10 cellular contexts compared by ENCODE assay signal in the genomic region with DNA sequence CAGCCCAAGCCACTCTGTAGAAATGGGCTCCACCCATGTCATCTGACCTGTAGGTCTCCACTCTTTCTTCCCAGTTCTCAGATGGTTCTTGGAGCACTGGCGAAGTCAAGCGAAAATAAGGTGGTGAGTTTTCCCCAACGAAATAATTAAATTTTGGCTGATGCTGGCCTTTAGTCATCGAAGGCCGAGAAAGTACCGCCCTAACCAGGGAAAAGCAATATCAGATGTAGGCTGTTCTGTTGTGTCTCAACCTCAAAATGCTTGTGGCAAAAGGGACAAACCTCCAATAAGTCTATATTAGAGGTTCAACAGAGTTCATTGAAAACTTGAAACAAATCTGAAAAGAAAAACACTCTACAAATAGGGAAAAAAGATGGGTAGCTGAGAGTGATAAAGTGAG. TPM values are rescaled to one million over a fixed set of nuclear protein-coding genes. Genes with fewer than 3 reads are reported as not detected.
A peak's percentile ranks its signal among the peaks of the same experiment; 100 is the strongest.
DNase-seq lines count a peak whose midpoint lies in the region; ATAC-seq and TF ChIP-seq lines count a peak whose summit lies in the region.
"Had no signal": no experiment of that assay in that cellular context is flagged by ENCODE, and none has a peak within 500 bp of the region (broad histone marks: within the 10 kb centered on the region; RNA-seq: fewer than 3 reads in every experiment).

No MANE protein-coding gene starts in this region.

- H3K27ac ChIP-seq in breast epithelium (no peak overlapping the region), tibial artery (peak overlapping the region; percentile 23 to 59)
- H3K27ac ChIP-seq in CD8-positive, alpha-beta memory T cell (ENCODE audit: low read depth, low read length) = no peak overlapping the region

- H3K4me3 Mint-ChIP-seq in MCF 10A (ENCODE audit: unreplicated experiment) = no peak overlapping the region
- H3K4me3 Mint-ChIP-seq in activated T-helper 17 cell treated with anti-CD3 and anti-CD28 coated beads, Interleukin-2, amount 50 U/mL, for 72 hours = no peak overlapping the region
- no peak overlapping the region for H3K4me3 Mint-ChIP-seq in CD8-positive, alpha-beta memory T cell
- H3K4me3 Mint-ChIP-seq in WTC11 = no peak overlapping the region
- H3K4me3 Mint-ChIP-seq: activated CD4-positive, alpha-beta T cell treated with anti-CD3 and anti-CD28 coated beads, Interleukin-2, amount 10 ng/mL, durations not matched to agents 24 days and 14 days had no signal

- intact Hi-C loops in MCF 10A (cut with micrococcal nuclease) (loop anchor here (10.0 kb wide), 1 partner anchor 143 kb away; no protein-coding TSS in a partner anchor), breast epithelium (cut with DNase I; ENCODE audit: low total_unique reads) (no loop called here), tibial artery (cut with DNase I; ENCODE audit: low total_unique reads) (no loop called here)

- no peak for TF ChIP-seq POLR2A in breast epithelium (IDR thresholded peaks at IDR 0.05)

- H3K27me3 Mint-ChIP-seq in MCF 10A (ENCODE audit: insufficient read depth, unreplicated experiment) = no peaks in the 10 kb centered on the region
- no peaks in the 10 kb centered on the region for H3K27me3 Mint-ChIP-seq in activated T-helper 17 cell treated with anti-CD3 and anti-CD28 coated beads, Interleukin-2, amount 50 U/mL, for 72 hours
- H3K27me3 Mint-ChIP-seq in CD8-positive, alpha-beta memory T cell = peaks cover 0 to 3% of the 10 kb centered on the region in 2 donors
- no peaks in the 10 kb centered on the region for H3K27me3 Mint-ChIP-seq in WTC11 (ENCODE audit: low read depth)

- CTCF ChIA-PET in MCF 10A (lab: Yijun Ruan, JAX) (interaction anchor here (0.8 to 7.3 kb wide), 6 partner anchors 14 to 158 kb away, joined by 3 to 90 read pairs (median 3); no protein-coding TSS in a partner anchor), WTC11 (lab: Charles Lee) (interaction anchor here (1.1 kb wide), 1 partner anchor 27 kb away, joined by 3 read pairs; no protein-coding TSS in a partner anchor)
- CTCF ChIA-PET in CD8-positive, alpha-beta memory T cell (lab: Charles Lee) = interaction anchor here (1.0 to 1.5 kb wide), 4 partner anchors 14 to 244 kb away, joined by 3 to 5 read pairs (median 4); no protein-coding TSS in a partner anchor

- H3K36me3 Mint-ChIP-seq in MCF 10A (ENCODE audit: insufficient read depth, unreplicated experiment) (no peaks in the 10 kb centered on the region), WTC11 (no peaks in the 10 kb centered on the region)
- no peaks in the 10 kb centered on the region for H3K36me3 Mint-ChIP-seq in activated T-helper 17 cell treated with anti-CD3 and anti-CD28 coated beads, Interleukin-2, amount 50 U/mL, for 72 hours (ENCODE audit: low read depth)
- H3K36me3 Mint-ChIP-seq in CD8-positive, alpha-beta memory T cell = no peaks in the 10 kb centered on the region

- TF ChIP-seq CTCF in MCF 10A (IDR thresholded peaks at IDR 0.05; ENCODE audit: unreplicated experiment) = no peak
- TF ChIP-seq CTCF in breast epithelium (IDR thresholded peaks at IDR 0.05) = no peak
- no peak for TF ChIP-seq CTCF in tibial artery (IDR thresholded peaks at IDR 0.05)
- no peak for TF ChIP-seq CTCF in WTC11 (IDR thresholded peaks at IDR 0.05)

- DNase-seq in MCF 10A (ENCODE audit: unreplicated experiment) (no peak), breast epithelium (ENCODE audit: low spot score in 2 of 2) (no peak), tibial artery (no peak), NCI-H1694 (lab: John Stamatoyannopoulos, UW) (no peak), WTC11 (ENCODE audit: low spot score) (no peak)
- DNase-seq in CD8-positive, alpha-beta memory T cell = no peak
- DNase-seq: activated CD4-positive, alpha-beta T cell treated with anti-CD3 and anti-CD28 coated beads, Interleukin-2, amount 10 ng/mL, durations not matched to agents 24 days and 14 days had no signal

- H3K9me3 Mint-ChIP-seq in MCF 10A (ENCODE audit: unreplicated experiment) = no peaks in the 10 kb centered on the region
- H3K9me3 Mint-ChIP-seq in activated T-helper 17 cell treated with anti-CD3 and anti-CD28 coated beads, Interleukin-2, amount 50 U/mL, for 72 hours = no peaks in the 10 kb centered on the region
- H3K9me3 Mint-ChIP-seq in CD8-positive, alpha-beta memory T cell = no peaks in the 10 kb centered on the region
- no peaks in the 10 kb centered on the region for H3K9me3 Mint-ChIP-seq in WTC11
- H3K9me3 Mint-ChIP-seq: activated CD4-positive, alpha-beta T cell treated with anti-CD3 and anti-CD28 coated beads, Interleukin-2, amount 10 ng/mL, durations not matched to agents 24 days and 14 days had no signal

- no peaks in the 10 kb centered on the region for H3K4me1 ChIP-seq in breast epithelium
- peaks cover 0 to 27% (median 11%) of the 10 kb centered on the region in 4 donors for H3K4me1 ChIP-seq in tibial artery
- H3K4me1 ChIP-seq in CD8-positive, alpha-beta memory T cell (ENCODE audit: insufficient read depth, low read length) = peaks cover 12% of the 10 kb centered on the region

- POLR2A ChIA-PET in MCF 10A (lab: Yijun Ruan, JAX) = interaction anchor here (1.2 to 6.3 kb wide), 5 partner anchors 57 to 157 kb away, joined by 3 to 43 read pairs (median 4); a partner anchor contains a TSS
- POLR2A ChIA-PET in CD8-positive, alpha-beta memory T cell (lab: Charles Lee) = no interaction called here
- POLR2A ChIA-PET in WTC11 (lab: Charles Lee) = no interaction called here

- ATAC-seq in HG02938 (IDR thresholded peaks at IDR 0.05; ENCODE audit: unreplicated experiment) (peak; percentile 1), WTC11 (no peak)
- ATAC-seq in activated T-helper 17 cell treated with anti-CD3 and anti-CD28 coated beads, Interleukin-2, amount 50 U/mL, for 72 hours (replicated peaks) = peak; percentile 45

- BruUV-seq in MCF 10A (replicated peaks; lab: Mats Ljungman, UMichigan) = no TSS peak

- no peak overlapping the region for H3K4me3 ChIP-seq in breast epithelium
- H3K4me3 ChIP-seq in tibial artery = no peak overlapping the region
- H3K4me3 ChIP-seq in CD8-positive, alpha-beta memory T cell (ENCODE audit: low read length) = no peak overlapping the region
- H3K4me3 ChIP-seq: smooth muscle cell had no signal

- H3K9me3 ChIP-seq in breast epithelium = no peaks in the 10 kb centered on the region
- no peaks in the 10 kb centered on the region for H3K9me3 ChIP-seq in tibial artery
- H3K9me3 ChIP-seq in CD8-positive, alpha-beta memory T cell (ENCODE audit: low read length) = no peaks in the 10 kb centered on the region

- H3K27me3 ChIP-seq in breast epithelium = no peaks in the 10 kb centered on the region
- no peaks in the 10 kb centered on the region for H3K27me3 ChIP-seq in tibial artery
- no peaks in the 10 kb centered on the region for H3K27me3 ChIP-seq in CD8-positive, alpha-beta memory T cell (ENCODE audit: insufficient read depth, low read length, poor library complexity, severe bottlenecking)

- H3K4me1 Mint-ChIP-seq in MCF 10A (ENCODE audit: insufficient read depth, unreplicated experiment) = peaks cover 13% of the 10 kb centered on the region
- peaks cover 5% of the 10 kb centered on the region for H3K4me1 Mint-ChIP-seq in activated T-helper 17 cell treated with anti-CD3 and anti-CD28 coated beads, Interleukin-2, amount 50 U/mL, for 72 hours
- peaks cover 12 to 19% (median 14%) of the 10 kb centered on the region in 3 donors for H3K4me1 Mint-ChIP-seq in CD8-positive, alpha-beta memory T cell
- H3K4me1 Mint-ChIP-seq in WTC11 = no peaks in the 10 kb centered on the region
- H3K4me1 Mint-ChIP-seq: activated CD4-positive, alpha-beta T cell treated with anti-CD3 and anti-CD28 coated beads, Interleukin-2, amount 10 ng/mL, durations not matched to agents 24 days and 14 days had no signal

- H3K36me3 ChIP-seq in breast epithelium = no peaks in the 10 kb centered on the region
- no peaks in the 10 kb centered on the region for H3K36me3 ChIP-seq in tibial artery
- no peaks in the 10 kb centered on the region for H3K36me3 ChIP-seq in CD8-positive, alpha-beta memory T cell (ENCODE audit: insufficient read depth, low read length)

- peak overlapping the region; percentile 46 for H3K27ac Mint-ChIP-seq in MCF 10A (ENCODE audit: low read depth, unreplicated experiment)
- peak overlapping the region; percentile 16 for H3K27ac Mint-ChIP-seq in activated T-helper 17 cell treated with anti-CD3 and anti-CD28 coated beads, Interleukin-2, amount 50 U/mL, for 72 hours
- H3K27ac Mint-ChIP-seq in CD8-positive, alpha-beta memory T cell = peak overlapping the region in 2 of 8 donors; percentile 19 to 29
- no peak overlapping the region for H3K27ac Mint-ChIP-seq in WTC11
- H3K27ac Mint-ChIP-seq: activated CD4-positive, alpha-beta T cell treated with anti-CD3 and anti-CD28 coated beads, Interleukin-2, amount 10 ng/mL, durations not matched to agents 24 days and 14 days had no signal

RNA-seq across cellular contexts. Expression of a gene that starts 48.6 kb away (rescaled TPM):
- total RNA-seq in MCF 10A (2022) (0.12 and 0.20 TPM in 2 replicates), breast epithelium (10 to 100 TPM in 2 of 3 donors, 1 to 10 TPM in 1; 8.8 to 35.8 (median 12.1) TPM), WTC11 (2021) (239 to 267 TPM (median 240 TPM) in 3 replicates)
- total RNA-seq in activated T-helper 17 cell treated with anti-CD3 and anti-CD28 coated beads, Interleukin-2, amount 50 U/mL, for 72 hours = 10 to 100 TPM; 21.3 to 68.8 TPM
- 10 to 100 TPM; 24.2 to 26.5 TPM for total RNA-seq in CD8-positive, alpha-beta memory T cell
- 0.58 TPM for polyA plus RNA-seq in CD8-positive, alpha-beta memory T cell

Comparison
In these comparisons a context has a peak if more than half of its experiments do, and no peak if none do; other contexts are left out.
1. H3K27ac ChIP-seq: peak in tibial artery (2 of 2); none in breast epithelium (0 of 2) and CD8-positive, alpha-beta memory T cell (single experiment).